ENCODE assay signal across 8 cellular contexts in genomic region chrX:2501246-2502102, GRCh38. TPM values are rescaled to one million over a fixed set of nuclear protein-coding genes. Genes with fewer than 3 reads are reported as not detected.
A peak's percentile ranks its signal among the peaks of the same experiment; 100 is the strongest.
DNase-seq lines count a peak whose midpoint lies in the region; ATAC-seq and TF ChIP-seq lines count a peak whose summit lies in the region.

No MANE protein-coding gene starts in this region.

- DNase-seq in AG10803 (ENCODE audit: low read depth) (no peak), HFFc6 (no peak), cardiac fibroblast (ENCODE audit: low read depth in 2 of 2) (no peak), T1000 (lab: John Stamatoyannopoulos, UW) (no peak), DMS 273 treated with DMSO at 0.1 percent for 48 hours (lab: John Stamatoyannopoulos, UW) (no peak), amygdala (lab: John Stamatoyannopoulos, UW) (no peak)
- DNase-seq in naive thymus-derived CD8-positive, alpha-beta T cell, result peak in 1 of 10 donors; percentile 66
- DNase-seq in NK-92 treated with Interleukin-12 subunit alpha and Interleukin-12 subunit beta, amount 100 ng/mL, for 24 hours (lab: John Stamatoyannopoulos, UW), result no peak

- peak overlapping the region; percentile 78 for H3K4me3 ChIP-seq in AG10803 (ENCODE audit: low read length)
- peak overlapping the region; percentile 44 to 78 for H3K4me3 ChIP-seq in cardiac fibroblast (replicated peaks in 1 of 2; ENCODE audit: low read depth in 2 of 2, low read length in 2 of 2)

- peak overlapping the region; percentile 39 for H3K27ac Mint-ChIP-seq in HFFc6
- peak overlapping the region; percentile 37 to 94 (median 78) for H3K27ac Mint-ChIP-seq in naive thymus-derived CD8-positive, alpha-beta T cell

- H3K27me3 Mint-ChIP-seq in HFFc6 (ENCODE audit: insufficient read depth), result peaks cover 4% of the 10 kb centered on the region; the same call in 1 of the 2 replicates
- H3K27me3 Mint-ChIP-seq in naive thymus-derived CD8-positive, alpha-beta T cell, result no peaks in the 10 kb centered on the region

- TF ChIP-seq CTCF in AG10803 (conservative IDR thresholded peaks at IDR 0.05; ENCODE audit: low read length), result no peak
- no peak for TF ChIP-seq CTCF in HFFc6 (IDR thresholded peaks at IDR 0.05)
- TF ChIP-seq CTCF in cardiac fibroblast (IDR thresholded peaks at IDR 0.05; ENCODE audit: low read depth, low read length), result no peak

- no peaks in the 10 kb centered on the region for H3K36me3 Mint-ChIP-seq in HFFc6 (ENCODE audit: low read depth)
- peaks cover 0 to 13% (median 0%) of the 10 kb centered on the region in 3 donors for H3K36me3 Mint-ChIP-seq in naive thymus-derived CD8-positive, alpha-beta T cell

- no peaks in the 10 kb centered on the region for H3K9me3 Mint-ChIP-seq in HFFc6
- no peaks in the 10 kb centered on the region for H3K9me3 Mint-ChIP-seq in naive thymus-derived CD8-positive, alpha-beta T cell

- H3K4me1 Mint-ChIP-seq in HFFc6 (ENCODE audit: low read depth), result peaks cover 41% of the 10 kb centered on the region
- H3K4me1 Mint-ChIP-seq in naive thymus-derived CD8-positive, alpha-beta T cell, result peaks cover 20 to 30% (median 26%) of the 10 kb centered on the region in 4 donors

- H3K4me3 Mint-ChIP-seq in HFFc6, result peak overlapping the region; percentile 64
- peak overlapping the region; percentile 65 to 90 (median 73) for H3K4me3 Mint-ChIP-seq in naive thymus-derived CD8-positive, alpha-beta T cell

- no peak for ATAC-seq in naive thymus-derived CD8-positive, alpha-beta T cell

- POLR2A ChIA-PET in naive thymus-derived CD8-positive, alpha-beta T cell (lab: Charles Lee), result no interaction called here

RNA-seq across cellular contexts. Expression of gene DHRSX, which starts 0.7 kb away (rescaled TPM):
- total RNA-seq in HFFc6 (2021; fragmentation: NEBNext Ultra II Directional; extraction: Animal tissue kit (Norgen Biotek cat#: 25700)), result 10 to 100 TPM; 19.6 to 27.1 (median 22.9) TPM
- total RNA-seq in naive thymus-derived CD8-positive, alpha-beta T cell, result 10 to 100 TPM; 17.1 TPM
- polyA plus RNA-seq in naive thymus-derived CD8-positive, alpha-beta T cell, result 10 to 100 TPM; 17.2 to 20.8 (median 20.4) TPM

RNA-seq across cellular contexts. Expression of gene ZBED1, which starts 0.7 kb away (rescaled TPM):
- total RNA-seq in HFFc6 (2021; fragmentation: NEBNext Ultra II Directional; extraction: Animal tissue kit (Norgen Biotek cat#: 25700)), result 10 to 100 TPM; 24.7 to 29.6 (median 25.6) TPM
- 10 to 100 TPM; 27.8 to 32.6 TPM for total RNA-seq in naive thymus-derived CD8-positive, alpha-beta T cell
- 10 to 100 TPM; 25.6 to 43.4 (median 36.7) TPM for polyA plus RNA-seq in naive thymus-derived CD8-positive, alpha-beta T cell
